In genomic region chr1:227798078-227798802, GRCh38 we compare ENCODE assay signal across 37 cellular contexts. TPM values are rescaled to one million over a fixed set of nuclear protein-coding genes. Genes with fewer than 3 reads are reported as not detected.
"Had no signal": no experiment of that assay in that cellular context is flagged by ENCODE, and none has a peak within 500 bp of the region (broad histone marks: within the 10 kb centered on the region; RNA-seq: fewer than 3 reads in every experiment).

No MANE protein-coding gene starts in this region.

- DNase-seq: activated B cell treated with CpG ODN at 0.5 μM for 24 hours; activated CD4-positive, alpha-beta T cell treated with anti-CD3 and anti-CD28 coated beads for 48 hours; activated CD4-positive, alpha-beta T cell treated with anti-CD3 and anti-CD28 coated beads, Interleukin-2, amount 50 U/mL, for 1 hour; activated CD4-positive, alpha-beta T cell treated with anti-CD3 and anti-CD28 coated beads, Interleukin-2, amount 50 U/mL, for 48 hours; activated CD8-positive, alpha-beta memory T cell treated with anti-CD3 and anti-CD28 coated beads for 24 hours; activated CD8-positive, alpha-beta T cell treated with anti-CD3 and anti-CD28 coated beads for 36 hours; activated effector memory CD4-positive, alpha-beta T cell treated with Interleukin-2 at 50 U/mL for 16 hours; activated gamma-delta T cell treated with Interleukin-2 at 50 U/mL for 16 hours; activated naive CD4-positive, alpha-beta T cell treated with anti-CD3 and anti-CD28 coated beads, Interleukin-2, amount 50 U/mL, for 16 hours; activated naive CD4-positive, alpha-beta T cell treated with Interleukin-2 at 50 U/mL for 16 hours; activated T-cell treated with anti-CD3 and anti-CD28 coated beads, Interleukin-2, amount 50 U/mL, for 4 hours; amniotic stem cell; anterior cingulate cortex; brain microvascular endothelial cell; cortex of kidney; dermis blood vessel endothelial cell; effector CD4-positive, alpha-beta T cell; effector memory CD8-positive, alpha-beta T cell; erythroblast; foreskin keratinocyte; gastrocnemius medialis; glutamatergic neuron; heart left ventricle; T-helper 9 cell; WERI-Rb-1 had no signal

- H3K36me3 ChIP-seq: brain microvascular endothelial cell, esophagus muscularis mucosa, gastrocnemius medialis, heart left ventricle, WERI-Rb-1 had no signal

- ATAC-seq: activated CD4-positive, CD25-positive, alpha-beta regulatory T cell treated with anti-CD3 and anti-CD28 coated beads, Interleukin-2, amount 50 U/mL, for 24 hours; activated CD8-positive, alpha-beta T cell treated with anti-CD3 and anti-CD28 coated beads for 36 hours; activated T-cell treated with anti-CD3 and anti-CD28 coated beads, Interleukin-2, amount 50 U/mL, for 4 hours; activated T-helper 17 cell treated with anti-CD3 and anti-CD28 coated beads, Interleukin-2, amount 50 U/mL, for 72 hours; effector memory CD8-positive, alpha-beta T cell; foreskin keratinocyte; gastrocnemius medialis; heart left ventricle had no signal

- FAIRE-seq: astrocyte, bronchial epithelial cell had no signal

- H3K27ac ChIP-seq: brain microvascular endothelial cell, esophagus muscularis mucosa, foreskin keratinocyte, gastrocnemius medialis, heart left ventricle, WERI-Rb-1 had no signal

- H3K4me3 Mint-ChIP-seq: activated B cell treated with CpG ODN at 0.5 μM for 24 hours; activated CD8-positive, alpha-beta T cell treated with anti-CD3 and anti-CD28 coated beads for 36 hours; activated naive CD8-positive, alpha-beta T cell; activated T-cell treated with anti-CD3 and anti-CD28 coated beads, Interleukin-2, amount 50 U/mL, for 4 hours; activated T-helper 17 cell treated with anti-CD3 and anti-CD28 coated beads, Interleukin-2, amount 50 U/mL, for 72 hours; central memory CD8-positive, alpha-beta T cell; effector memory CD8-positive, alpha-beta T cell; T-helper 1 cell treated with Interleukin-12 subunit alpha and Interleukin-12 subunit beta and Interleukin-4 antibody, amounts not matched to agents 30 μg/mL and 1 μg/mL, for 36 hours had no signal

- H3K27me3 Mint-ChIP-seq: activated B cell treated with CpG ODN at 0.5 μM for 24 hours; activated CD8-positive, alpha-beta T cell treated with anti-CD3 and anti-CD28 coated beads for 36 hours; activated naive CD8-positive, alpha-beta T cell; activated T-helper 17 cell treated with anti-CD3 and anti-CD28 coated beads, Interleukin-2, amount 50 U/mL, for 72 hours had no signal

- H3K4me1 Mint-ChIP-seq: activated B cell treated with CpG ODN at 0.5 μM for 24 hours; activated T-helper 17 cell treated with anti-CD3 and anti-CD28 coated beads, Interleukin-2, amount 50 U/mL, for 72 hours; central memory CD8-positive, alpha-beta T cell had no signal

- H3K27me3 ChIP-seq: gastrocnemius medialis had no signal

- H3K9me3 ChIP-seq: gastrocnemius medialis had no signal

- H3K9me3 Mint-ChIP-seq: activated B cell treated with CpG ODN at 0.5 μM for 24 hours; activated CD8-positive, alpha-beta T cell treated with anti-CD3 and anti-CD28 coated beads for 36 hours; activated T-cell treated with anti-CD3 and anti-CD28 coated beads, Interleukin-2, amount 50 U/mL, for 4 hours; activated T-helper 17 cell treated with anti-CD3 and anti-CD28 coated beads, Interleukin-2, amount 50 U/mL, for 72 hours; central memory CD8-positive, alpha-beta T cell; effector memory CD8-positive, alpha-beta T cell; T-helper 1 cell treated with Interleukin-12 subunit alpha and Interleukin-12 subunit beta and Interleukin-4 antibody, amounts not matched to agents 30 μg/mL and 1 μg/mL, for 36 hours had no signal

- H3K4me3 ChIP-seq: esophagus muscularis mucosa, gastrocnemius medialis, heart left ventricle had no signal

- H3K4me1 ChIP-seq: foreskin keratinocyte, gastrocnemius medialis had no signal

- H3K27ac Mint-ChIP-seq: activated B cell treated with CpG ODN at 0.5 μM for 24 hours; activated CD8-positive, alpha-beta T cell treated with anti-CD3 and anti-CD28 coated beads for 36 hours; activated naive CD8-positive, alpha-beta T cell; activated T-helper 17 cell treated with anti-CD3 and anti-CD28 coated beads, Interleukin-2, amount 50 U/mL, for 72 hours; effector memory CD8-positive, alpha-beta T cell; T-helper 1 cell treated with Interleukin-12 subunit alpha and Interleukin-12 subunit beta and Interleukin-4 antibody, amounts not matched to agents 30 μg/mL and 1 μg/mL, for 36 hours had no signal

RNA-seq across cellular contexts. Expression of gene PRSS38, which starts 17.2 kb away (rescaled TPM):
- total RNA-seq: activated B cell treated with CpG ODN at 0.5 μM for 24 hours; activated CD8-positive, alpha-beta T cell treated with anti-CD3 and anti-CD28 coated beads for 36 hours; activated T-cell treated with anti-CD3 and anti-CD28 coated beads, Interleukin-2, amount 50 U/mL, for 4 hours; activated T-helper 17 cell treated with anti-CD3 and anti-CD28 coated beads, Interleukin-2, amount 50 U/mL, for 72 hours; astrocyte; bronchial epithelial cell; cardiac septum; cerebellum; dermis blood vessel endothelial cell; esophagus muscularis mucosa; foreskin keratinocyte; gastrocnemius medialis; heart left ventricle; T-helper 2 cell treated with Interferon-gamma antibody and Interleukin-4, amounts not matched to agents 100 ng/mL and 5 ng/mL, for 36 hours had no signal
- polyA plus RNA-seq: adipose tissue, foreskin keratinocyte, heart left ventricle had no signal
